Comparison of ENCODE assay signal across 1 cellular context in the genomic region with DNA sequence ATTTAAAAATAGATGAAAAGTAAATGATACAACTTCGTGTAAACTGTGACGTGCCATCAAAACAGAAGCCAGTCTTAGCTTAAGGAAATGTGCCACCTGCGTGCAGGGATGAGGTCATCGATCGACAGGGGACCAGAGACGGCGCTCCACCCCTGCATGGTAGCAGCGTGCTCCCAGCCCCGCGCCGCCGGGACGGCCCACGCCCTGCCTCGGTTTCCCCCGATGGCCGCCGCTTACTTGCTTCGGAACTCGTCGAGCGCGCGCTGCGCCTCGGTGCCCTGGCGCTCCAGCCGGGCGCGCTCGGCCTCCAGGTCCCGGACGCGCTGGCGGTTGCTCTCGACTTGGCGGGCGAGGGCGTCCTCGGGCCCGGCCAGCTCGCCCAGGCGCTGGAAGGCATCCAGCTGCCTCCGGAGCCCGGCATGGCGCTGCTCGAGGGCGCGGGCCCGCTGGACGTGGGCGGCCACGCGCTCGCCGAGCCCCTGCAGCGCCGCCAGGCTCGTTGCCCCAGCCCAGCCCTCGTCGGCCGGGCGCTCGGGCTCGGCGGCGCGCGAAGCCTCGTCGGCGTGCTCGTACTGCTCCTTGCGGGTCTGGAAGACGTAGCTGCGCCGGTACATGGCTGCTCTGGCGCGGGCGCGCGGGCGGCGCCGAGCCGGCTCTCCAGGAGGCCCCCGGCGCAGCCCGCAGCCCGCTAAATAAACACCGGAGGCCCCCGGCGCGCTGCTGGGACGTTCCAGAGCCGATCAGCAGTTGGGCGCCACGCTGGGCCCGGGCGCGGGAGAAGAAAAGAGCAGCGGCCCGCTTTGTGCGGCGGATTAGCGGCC.
TF ChIP-seq lines count a peak whose summit lies in the region.

A gene (minus strand): TSS at position 664 of the 821 bp plus-strand sequence. CDS start 50 bp downstream, at position 614.

TF ChIP-seq in WTC11, 78 proteins besides CTCF, POLR2A, EP300 and RAD21 (continued from another document):
- TF ChIP-seq, protein P1, sequence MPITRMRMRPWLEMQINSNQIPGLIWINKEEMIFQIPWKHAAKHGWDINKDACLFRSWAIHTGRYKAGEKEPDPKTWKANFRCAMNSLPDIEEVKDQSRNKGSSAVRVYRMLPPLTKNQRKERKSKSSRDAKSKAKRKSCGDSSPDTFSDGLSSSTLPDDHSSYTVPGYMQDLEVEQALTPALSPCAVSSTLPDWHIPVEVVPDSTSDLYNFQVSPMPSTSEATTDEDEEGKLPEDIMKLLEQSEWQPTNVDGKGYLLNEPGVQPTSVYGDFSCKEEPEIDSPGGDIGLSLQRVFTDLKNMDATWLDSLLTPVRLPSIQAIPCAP (CRISPR knock-in tag; IDR thresholded peaks at IDR 0.05) = no peak
- TF ChIP-seq ESRRA (CRISPR knock-in tag; IDR thresholded peaks at IDR 0.05; ENCODE audit: borderline replicate concordance) = 0 out of 2 replicates have a peak, but pooled peaks have one; percentile 31
- TF ChIP-seq ZNF317 (CRISPR knock-in tag; IDR thresholded peaks at IDR 0.05; ENCODE audit: borderline replicate concordance, low read depth) = peak; percentile 38; the same call in 1 of the 2 replicates
- no peak for TF ChIP-seq ZNF263 (CRISPR knock-in tag; IDR thresholded peaks at IDR 0.05; ENCODE audit: low read depth)
- no peak for TF ChIP-seq ATF1 (CRISPR knock-in tag; IDR thresholded peaks at IDR 0.05)
- peak; percentile 64; the same call in 1 of the 2 replicates for TF ChIP-seq NR2C2 (CRISPR knock-in tag; IDR thresholded peaks at IDR 0.05)
- TF ChIP-seq, protein P2, sequence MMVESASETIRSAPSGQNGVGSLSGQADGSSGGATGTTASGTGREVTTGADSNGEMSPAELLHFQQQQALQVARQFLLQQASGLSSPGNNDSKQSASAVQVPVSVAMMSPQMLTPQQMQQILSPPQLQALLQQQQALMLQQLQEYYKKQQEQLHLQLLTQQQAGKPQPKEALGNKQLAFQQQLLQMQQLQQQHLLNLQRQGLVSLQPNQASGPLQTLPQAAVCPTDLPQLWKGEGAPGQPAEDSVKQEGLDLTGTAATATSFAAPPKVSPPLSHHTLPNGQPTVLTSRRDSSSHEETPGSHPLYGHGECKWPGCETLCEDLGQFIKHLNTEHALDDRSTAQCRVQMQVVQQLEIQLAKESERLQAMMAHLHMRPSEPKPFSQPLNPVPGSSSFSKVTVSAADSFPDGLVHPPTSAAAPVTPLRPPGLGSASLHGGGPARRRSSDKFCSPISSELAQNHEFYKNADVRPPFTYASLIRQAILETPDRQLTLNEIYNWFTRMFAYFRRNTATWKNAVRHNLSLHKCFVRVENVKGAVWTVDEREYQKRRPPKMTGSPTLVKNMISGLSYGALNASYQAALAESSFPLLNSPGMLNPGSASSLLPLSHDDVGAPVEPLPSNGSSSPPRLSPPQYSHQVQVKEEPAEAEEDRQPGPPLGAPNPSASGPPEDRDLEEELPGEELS (CRISPR knock-in tag; IDR thresholded peaks at IDR 0.05) = peak; percentile 55; the same call in 1 of the 2 replicates
- no peak for TF ChIP-seq GABPB1 (CRISPR knock-in tag; IDR thresholded peaks at IDR 0.05)
- 0 out of 2 replicates have a peak, but pooled peaks have one; percentile 48 for TF ChIP-seq ZBTB21 (CRISPR knock-in tag; IDR thresholded peaks at IDR 0.05; ENCODE audit: borderline replicate concordance)
- TF ChIP-seq, protein P3, sequence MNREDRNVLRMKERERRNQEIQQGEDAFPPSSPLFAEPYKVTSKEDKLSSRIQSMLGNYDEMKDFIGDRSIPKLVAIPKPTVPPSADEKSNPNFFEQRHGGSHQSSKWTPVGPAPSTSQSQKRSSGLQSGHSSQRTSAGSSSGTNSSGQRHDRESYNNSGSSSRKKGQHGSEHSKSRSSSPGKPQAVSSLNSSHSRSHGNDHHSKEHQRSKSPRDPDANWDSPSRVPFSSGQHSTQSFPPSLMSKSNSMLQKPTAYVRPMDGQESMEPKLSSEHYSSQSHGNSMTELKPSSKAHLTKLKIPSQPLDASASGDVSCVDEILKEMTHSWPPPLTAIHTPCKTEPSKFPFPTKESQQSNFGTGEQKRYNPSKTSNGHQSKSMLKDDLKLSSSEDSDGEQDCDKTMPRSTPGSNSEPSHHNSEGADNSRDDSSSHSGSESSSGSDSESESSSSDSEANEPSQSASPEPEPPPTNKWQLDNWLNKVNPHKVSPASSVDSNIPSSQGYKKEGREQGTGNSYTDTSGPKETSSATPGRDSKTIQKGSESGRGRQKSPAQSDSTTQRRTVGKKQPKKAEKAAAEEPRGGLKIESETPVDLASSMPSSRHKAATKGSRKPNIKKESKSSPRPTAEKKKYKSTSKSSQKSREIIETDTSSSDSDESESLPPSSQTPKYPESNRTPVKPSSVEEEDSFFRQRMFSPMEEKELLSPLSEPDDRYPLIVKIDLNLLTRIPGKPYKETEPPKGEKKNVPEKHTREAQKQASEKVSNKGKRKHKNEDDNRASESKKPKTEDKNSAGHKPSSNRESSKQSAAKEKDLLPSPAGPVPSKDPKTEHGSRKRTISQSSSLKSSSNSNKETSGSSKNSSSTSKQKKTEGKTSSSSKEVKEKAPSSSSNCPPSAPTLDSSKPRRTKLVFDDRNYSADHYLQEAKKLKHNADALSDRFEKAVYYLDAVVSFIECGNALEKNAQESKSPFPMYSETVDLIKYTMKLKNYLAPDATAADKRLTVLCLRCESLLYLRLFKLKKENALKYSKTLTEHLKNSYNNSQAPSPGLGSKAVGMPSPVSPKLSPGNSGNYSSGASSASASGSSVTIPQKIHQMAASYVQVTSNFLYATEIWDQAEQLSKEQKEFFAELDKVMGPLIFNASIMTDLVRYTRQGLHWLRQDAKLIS (CRISPR knock-in tag; IDR thresholded peaks at IDR 0.05; ENCODE audit: borderline replicate concordance) = 0 out of 2 replicates have a peak, but pooled peaks have one; percentile 56
- peak; percentile 64; the same call in 1 of the 2 replicates for TF ChIP-seq CBFB (CRISPR knock-in tag; IDR thresholded peaks at IDR 0.05; ENCODE audit: low read depth)
- TF ChIP-seq MYBL2 (CRISPR knock-in tag; IDR thresholded peaks at IDR 0.05) = peak; percentile 30; the same call in 1 of the 2 replicates
- TF ChIP-seq, protein P4, sequence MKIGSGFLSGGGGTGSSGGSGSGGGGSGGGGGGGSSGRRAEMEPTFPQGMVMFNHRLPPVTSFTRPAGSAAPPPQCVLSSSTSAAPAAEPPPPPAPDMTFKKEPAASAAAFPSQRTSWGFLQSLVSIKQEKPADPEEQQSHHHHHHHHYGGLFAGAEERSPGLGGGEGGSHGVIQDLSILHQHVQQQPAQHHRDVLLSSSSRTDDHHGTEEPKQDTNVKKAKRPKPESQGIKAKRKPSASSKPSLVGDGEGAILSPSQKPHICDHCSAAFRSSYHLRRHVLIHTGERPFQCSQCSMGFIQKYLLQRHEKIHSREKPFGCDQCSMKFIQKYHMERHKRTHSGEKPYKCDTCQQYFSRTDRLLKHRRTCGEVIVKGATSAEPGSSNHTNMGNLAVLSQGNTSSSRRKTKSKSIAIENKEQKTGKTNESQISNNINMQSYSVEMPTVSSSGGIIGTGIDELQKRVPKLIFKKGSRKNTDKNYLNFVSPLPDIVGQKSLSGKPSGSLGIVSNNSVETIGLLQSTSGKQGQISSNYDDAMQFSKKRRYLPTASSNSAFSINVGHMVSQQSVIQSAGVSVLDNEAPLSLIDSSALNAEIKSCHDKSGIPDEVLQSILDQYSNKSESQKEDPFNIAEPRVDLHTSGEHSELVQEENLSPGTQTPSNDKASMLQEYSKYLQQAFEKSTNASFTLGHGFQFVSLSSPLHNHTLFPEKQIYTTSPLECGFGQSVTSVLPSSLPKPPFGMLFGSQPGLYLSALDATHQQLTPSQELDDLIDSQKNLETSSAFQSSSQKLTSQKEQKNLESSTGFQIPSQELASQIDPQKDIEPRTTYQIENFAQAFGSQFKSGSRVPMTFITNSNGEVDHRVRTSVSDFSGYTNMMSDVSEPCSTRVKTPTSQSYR (CRISPR knock-in tag; IDR thresholded peaks at IDR 0.05) = 0 out of 2 replicates have a peak, but pooled peaks have one; percentile 20
- TF ChIP-seq, protein P5, sequence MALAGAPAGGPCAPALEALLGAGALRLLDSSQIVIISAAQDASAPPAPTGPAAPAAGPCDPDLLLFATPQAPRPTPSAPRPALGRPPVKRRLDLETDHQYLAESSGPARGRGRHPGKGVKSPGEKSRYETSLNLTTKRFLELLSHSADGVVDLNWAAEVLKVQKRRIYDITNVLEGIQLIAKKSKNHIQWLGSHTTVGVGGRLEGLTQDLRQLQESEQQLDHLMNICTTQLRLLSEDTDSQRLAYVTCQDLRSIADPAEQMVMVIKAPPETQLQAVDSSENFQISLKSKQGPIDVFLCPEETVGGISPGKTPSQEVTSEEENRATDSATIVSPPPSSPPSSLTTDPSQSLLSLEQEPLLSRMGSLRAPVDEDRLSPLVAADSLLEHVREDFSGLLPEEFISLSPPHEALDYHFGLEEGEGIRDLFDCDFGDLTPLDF (CRISPR knock-in tag; IDR thresholded peaks at IDR 0.05) = 0 out of 2 replicates have a peak, but pooled peaks have one; percentile 27
- 0 out of 2 replicates have a peak, but pooled peaks have one; percentile 34 for TF ChIP-seq NFYB (CRISPR knock-in tag; conservative IDR thresholded peaks at IDR 0.05; ENCODE audit: low read depth)
- 0 out of 2 replicates have a peak, but pooled peaks have one; percentile 52 for TF ChIP-seq NR3C1 (CRISPR knock-in tag; conservative IDR thresholded peaks at IDR 0.05; ENCODE audit: low read depth)
- TF ChIP-seq, protein P6, sequence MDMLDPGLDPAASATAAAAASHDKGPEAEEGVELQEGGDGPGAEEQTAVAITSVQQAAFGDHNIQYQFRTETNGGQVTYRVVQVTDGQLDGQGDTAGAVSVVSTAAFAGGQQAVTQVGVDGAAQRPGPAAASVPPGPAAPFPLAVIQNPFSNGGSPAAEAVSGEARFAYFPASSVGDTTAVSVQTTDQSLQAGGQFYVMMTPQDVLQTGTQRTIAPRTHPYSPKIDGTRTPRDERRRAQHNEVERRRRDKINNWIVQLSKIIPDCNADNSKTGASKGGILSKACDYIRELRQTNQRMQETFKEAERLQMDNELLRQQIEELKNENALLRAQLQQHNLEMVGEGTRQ (CRISPR knock-in tag; IDR thresholded peaks at IDR 0.05) = 0 out of 2 replicates have a peak, but pooled peaks have one; percentile 7
- peak; percentile 25; the same call in 1 of the 2 replicates for TF ChIP-seq CREM (CRISPR knock-in tag; IDR thresholded peaks at IDR 0.05)
